ENCODE assay signal across 8 cellular contexts in genomic region chr5:72816297-72817075, GRCh38. TPM values are rescaled to one million over a fixed set of nuclear protein-coding genes. Genes with fewer than 3 reads are reported as not detected.
A peak's percentile ranks its signal among the peaks of the same experiment; 100 is the strongest.
DNase-seq lines count a peak whose midpoint lies in the region; ATAC-seq and TF ChIP-seq lines count a peak whose summit lies in the region.

Gene TNPO1, plus strand, starts transcription at chr5:72816661. Its CDS starts 77 bp downstream, at chr5:72816738.

- WGBS in endodermal cell (ENCODE audit: insufficient coverage in 1 of 2, insufficient read length in 1 of 2), 2 experiments, result 0 to 1% methylated on average over 44 to 93 of the region's 93 CpGs

- H3K36me3 Mint-ChIP-seq in endodermal cell (ENCODE audit: low read depth), result no peaks in the 10 kb centered on the region

- H3K36me3 ChIP-seq in endodermal cell (ENCODE audit: control insufficient read depth, insufficient read depth, low read length), result no peaks in the 10 kb centered on the region

- peak; percentile 89 for DNase-seq in COLO668 (lab: John Stamatoyannopoulos, UW; ENCODE audit: unreplicated experiment)
- peak; percentile 15 to 56 for DNase-seq in HL-60 (ENCODE audit: low read depth in 1 of 2, low spot score in 1 of 2)
- DNase-seq in NOMO-1 (lab: John Stamatoyannopoulos, UW; ENCODE audit: unreplicated experiment in 2 of 2), result peak; percentile 70 to 87
- DNase-seq in activated CD8-positive, alpha-beta memory T cell treated with anti-CD3 and anti-CD28 coated beads, Interleukin-2, amount 50 U/mL, for 24 hours (ENCODE audit: extremely low read depth), result peak; percentile 53
- DNase-seq in endodermal cell, result peak; percentile 98
- DNase-seq in mesenteric fat pad (ENCODE audit: low spot score), result peak; percentile 98
- peak; percentile 70 for DNase-seq in stimulated activated CD8-positive, alpha-beta memory T cell treated with anti-CD3 and anti-CD28 coated beads, Interleukin-15, amount 100 ng/mL, for 1 hour (ENCODE audit: low read depth)

- H3K4me3 Mint-ChIP-seq in endodermal cell, result peak within 1 kb of the TSS; percentile 87

- peaks cover 19% of the 10 kb centered on the region for H3K4me1 Mint-ChIP-seq in endodermal cell

- peak within 1 kb of the TSS; percentile 91 for H3K27ac Mint-ChIP-seq in endodermal cell

- ATAC-seq in GM19463 (IDR thresholded peaks at IDR 0.05; ENCODE audit: unreplicated experiment), result peak; percentile 77

- H3K27ac ChIP-seq in HL-60 (replicated peaks) (peak within 1 kb of the TSS; percentile 83), endodermal cell (ENCODE audit: low read depth, low read length) (peak within 1 kb of the TSS; percentile 100)

- H3K4me3 ChIP-seq in HL-60 (replicated peaks; ENCODE audit: insufficient read depth, low read length) (peak within 1 kb of the TSS; percentile 65), endodermal cell (ENCODE audit: low read length) (peak within 1 kb of the TSS; percentile 92)

- TF ChIP-seq CTCF in HL-60 (IDR thresholded peaks at IDR 0.05; ENCODE audit: insufficient read depth, low read length) (no peak), endodermal cell (conservative IDR thresholded peaks at IDR 0.05) (no peak)

- H3K9me3 Mint-ChIP-seq in endodermal cell, result no peaks in the 10 kb centered on the region

- peak within 1 kb of the TSS; percentile 90 for H3K9ac ChIP-seq in endodermal cell (ENCODE audit: extremely low read depth, low read length, poor library complexity, severe bottlenecking)

- H3K4me1 ChIP-seq in endodermal cell (ENCODE audit: control insufficient read depth, insufficient read depth, low read length), result peaks cover 3% of the 10 kb centered on the region

- H3K27me3 ChIP-seq in HL-60 (ENCODE audit: insufficient read depth, poor library complexity, severe bottlenecking) (no peaks in the 10 kb centered on the region), endodermal cell (ENCODE audit: control insufficient read depth, insufficient read depth, low read length, poor library complexity, severe bottlenecking) (no peaks in the 10 kb centered on the region)

- no peaks in the 10 kb centered on the region for H3K9me3 ChIP-seq in endodermal cell (ENCODE audit: control insufficient read depth, low read length)

- no peaks in the 10 kb centered on the region for H3K27me3 Mint-ChIP-seq in endodermal cell (ENCODE audit: insufficient read depth)

RNA-seq across cellular contexts. Expression of gene TNPO1, which starts in this region (rescaled TPM):
- total RNA-seq in endodermal cell, result 100 to 1,000 TPM; 133 to 141 TPM
- polyA plus RNA-seq in endodermal cell (2013, experiment 1 of 2), result 144 TPM
- polyA plus RNA-seq in endodermal cell (2013, experiment 2 of 2), result 144 TPM
- total RNA-seq in mesenteric fat pad, result 107 TPM

Comparison
In these comparisons a context has a peak if more than half of its experiments do, and no peak if none do; other contexts are left out.
1. Peak in every context shown above with its lines: DNase-seq, ATAC-seq, H3K4me3 ChIP-seq and H3K27ac ChIP-seq.
2. DNase-seq: peak in every context shown above with its lines; median percentile 98 in endodermal cell; 98 in mesenteric fat pad; 89 in COLO668; 78 in NOMO-1; 70 in stimulated activated CD8-positive, alpha-beta memory T cell treated with anti-CD3 and anti-CD28 coated beads, Interleukin-15, amount 100 ng/mL, for 1 hour; 53 in activated CD8-positive, alpha-beta memory T cell treated with anti-CD3 and anti-CD28 coated beads, Interleukin-2, amount 50 U/mL, for 24 hours; 36 in HL-60.